Comparison of ENCODE assay signal across 15 cellular contexts in the genomic region with DNA sequence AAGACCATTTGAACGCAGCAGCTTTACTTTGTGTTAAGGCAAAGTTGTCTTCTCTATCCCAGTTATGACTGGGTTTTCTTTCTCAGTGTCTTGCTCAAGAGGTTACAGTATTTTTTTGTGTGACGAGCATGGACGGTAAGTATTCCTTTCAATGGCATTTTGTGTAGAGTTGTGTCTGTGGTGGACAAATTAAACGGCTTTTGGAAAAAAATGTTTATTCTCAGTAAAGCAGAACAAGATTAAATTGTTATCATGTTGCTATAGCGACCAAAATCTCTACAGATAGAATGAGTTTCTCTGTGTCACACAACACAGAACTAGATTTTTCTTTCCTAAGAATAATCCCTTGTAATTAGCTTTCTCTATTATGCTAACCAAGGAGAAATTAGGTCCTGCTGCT.
DNase-seq lines count a peak whose midpoint lies in the region; ATAC-seq and TF ChIP-seq lines count a peak whose summit lies in the region.
"Had no signal": no experiment of that assay in that cellular context is flagged by ENCODE, and none has a peak within 500 bp of the region (broad histone marks: within the 10 kb centered on the region; RNA-seq: fewer than 3 reads in every experiment).

No MANE protein-coding gene starts in this region.

- H3K27ac ChIP-seq in esophagus squamous epithelium (peak overlapping the region in 3 of 4 donors; percentile 39 to 70 (median 68)), mesenchymal stem cell (ENCODE audit: low read length, poor library complexity, severe bottlenecking) (no peak overlapping the region), uterus (peak overlapping the region; percentile 26 to 52)

- peaks cover 0 to 15% (median 0%) of the 10 kb centered on the region in 3 donors for H3K4me1 ChIP-seq in esophagus squamous epithelium
- no peaks in the 10 kb centered on the region for H3K4me1 ChIP-seq in mesenchymal stem cell (ENCODE audit: control insufficient read depth, insufficient read depth, low read depth, low read length)
- H3K4me1 ChIP-seq in uterus = no peaks in the 10 kb centered on the region

- TF ChIP-seq POLR2A in esophagus squamous epithelium (IDR thresholded peaks at IDR 0.05) = no peak
- no peak for TF ChIP-seq POLR2A in uterus (IDR thresholded peaks at IDR 0.05)
- no peak for TF ChIP-seq POLR2A in lower leg skin (IDR thresholded peaks at IDR 0.05)

- no peak for ATAC-seq in GM18861 (IDR thresholded peaks at IDR 0.05; ENCODE audit: unreplicated experiment)
- ATAC-seq: activated CD8-positive, alpha-beta T cell treated with anti-CD3 and anti-CD28 coated beads for 36 hours had no signal

- peak; percentile 35 for DNase-seq in NCI-H82 (lab: John Stamatoyannopoulos, UW)
- no peak for DNase-seq in NCI-H82 treated with DMSO at 0.1 percent for 48 hours (lab: John Stamatoyannopoulos, UW; ENCODE audit: unreplicated experiment)
- DNase-seq in esophagus squamous epithelium (lab: John Stamatoyannopoulos, UW) = no peak
- peak; percentile 87 for DNase-seq in mesenchymal stem cell
- no peak for DNase-seq in uterus
- no peak for DNase-seq in ecto neural progenitor cell (ENCODE audit: low spot score)
- no peak for DNase-seq in lower leg skin (ENCODE audit: low spot score in 2 of 2)
- DNase-seq: activated CD8-positive, alpha-beta T cell treated with anti-CD3 and anti-CD28 coated beads for 36 hours; activated effector memory CD4-positive, alpha-beta T cell treated with Interleukin-2 at 50 U/mL for 16 hours; CD8-positive, alpha-beta memory T cell; endodermal cell; islet precursor cell; NCI-H226; stimulated activated CD4-positive, alpha-beta T cell treated with anti-CD3 and anti-CD28 coated beads, Interleukin-1b, Interleukin-23, amount 100 ng/mL, for 48 hours had no signal

- no peaks in the 10 kb centered on the region for H3K27me3 ChIP-seq in esophagus squamous epithelium
- H3K27me3 ChIP-seq in mesenchymal stem cell (ENCODE audit: control insufficient read depth in 1 of 2, insufficient read depth in 1 of 2, low read length in 2 of 2) = no peaks in the 10 kb centered on the region
- H3K27me3 ChIP-seq in uterus = no peaks in the 10 kb centered on the region

- no peak overlapping the region for H3K4ac ChIP-seq in mesenchymal stem cell (ENCODE audit: low read depth in 1 of 2, low read length in 2 of 2)

- WGBS in esophagus squamous epithelium, 2 donors = 24 to 35% methylated on average over 5 of the region's 5 CpGs
- 70% methylated on average over 4 of the region's 5 CpGs for WGBS in mesenchymal stem cell
- 52 to 54% methylated on average over 5 of the region's 5 CpGs for WGBS in lower leg skin, 2 donors

- no peak overlapping the region for H3K23ac ChIP-seq in mesenchymal stem cell (ENCODE audit: low read length in 2 of 2)

- no peak overlapping the region for H3K18ac ChIP-seq in mesenchymal stem cell (ENCODE audit: low read depth in 1 of 2, low read length in 2 of 2)

- H3K14ac ChIP-seq in mesenchymal stem cell (ENCODE audit: low read length in 2 of 2) = no peak overlapping the region

- no peaks in the 10 kb centered on the region for H3K79me1 ChIP-seq in mesenchymal stem cell (replicated peaks; ENCODE audit: low read length, poor library complexity, severe bottlenecking)

- no peak overlapping the region for H2BK15ac ChIP-seq in mesenchymal stem cell (ENCODE audit: low read depth, poor library complexity, severe bottlenecking)

- H3K4me2 ChIP-seq in mesenchymal stem cell (ENCODE audit: low read length, poor library complexity, severe bottlenecking) = no peak overlapping the region

- no peak overlapping the region for H2BK12ac ChIP-seq in mesenchymal stem cell (ENCODE audit: low read length in 2 of 2)

- H3K36me3 ChIP-seq in esophagus squamous epithelium (no peaks in the 10 kb centered on the region), mesenchymal stem cell (ENCODE audit: control insufficient read depth in 1 of 2, insufficient read depth in 2 of 2, low read depth in 1 of 2, low read length in 2 of 2) (no peaks in the 10 kb centered on the region), uterus (no peaks in the 10 kb centered on the region)

- H2AK5ac ChIP-seq in mesenchymal stem cell (ENCODE audit: low read length, severe bottlenecking) = no peak overlapping the region

- no peak overlapping the region for H4K91ac ChIP-seq in mesenchymal stem cell (ENCODE audit: low read length)

- no peak overlapping the region for H4K8ac ChIP-seq in mesenchymal stem cell (ENCODE audit: low read length)

- intact Hi-C loops in esophagus squamous epithelium (cut with DNase I) = no loop called here
- intact Hi-C loops in uterus (cut with DNase I; ENCODE audit: low total_unique reads) = no loop called here
- intact Hi-C loops in lower leg skin (cut with DNase I; ENCODE audit: low total_unique reads) = no loop called here

- peak overlapping the region in 1 of 4 donors; percentile 22 for H3K4me3 ChIP-seq in esophagus squamous epithelium
- H3K4me3 ChIP-seq in mesenchymal stem cell (ENCODE audit: insufficient read depth in 1 of 2, low read depth in 1 of 2, low read length in 2 of 2) = peak overlapping the region in 1 of 2 experiments; percentile 19
- no peak overlapping the region for H3K4me3 ChIP-seq in uterus
- H3K4me3 ChIP-seq in lower leg skin (ENCODE audit: low read depth, poor library complexity, severe bottlenecking) = no peak overlapping the region

- no peak overlapping the region for H2BK120ac ChIP-seq in mesenchymal stem cell (ENCODE audit: low read depth, low read length)

- H3K9ac ChIP-seq in mesenchymal stem cell (ENCODE audit: low read length) = peak overlapping the region; percentile 71

- H3K9me3 ChIP-seq in esophagus squamous epithelium = no peaks in the 10 kb centered on the region
- no peaks in the 10 kb centered on the region for H3K9me3 ChIP-seq in mesenchymal stem cell (ENCODE audit: control insufficient read depth, low read length)
- H3K9me3 ChIP-seq in uterus = no peaks in the 10 kb centered on the region

- no peak overlapping the region for H2AFZ ChIP-seq in mesenchymal stem cell (ENCODE audit: low read depth, low read length)

- no peak overlapping the region for H2BK5ac ChIP-seq in mesenchymal stem cell (ENCODE audit: low read depth, low read length, poor library complexity, severe bottlenecking)

- TF ChIP-seq CTCF in esophagus squamous epithelium (IDR thresholded peaks at IDR 0.05) (no peak), uterus (IDR thresholded peaks at IDR 0.05) (no peak), lower leg skin (IDR thresholded peaks at IDR 0.05) (no peak)

Comparison
In these comparisons a context has a peak if more than half of its experiments do, and no peak if none do; other contexts are left out.
1. DNase-seq: peak in NCI-H82 (single experiment) and mesenchymal stem cell (single experiment); none in NCI-H82 treated with DMSO at 0.1 percent for 48 hours (single experiment), esophagus squamous epithelium (single experiment), uterus (0 of 2), ecto neural progenitor cell (single experiment) and lower leg skin (0 of 2).